Comparison of ENCODE assay signal across 8 cellular contexts in genomic region chr3:84547971-84548970, GRCh38.
DNase-seq lines count a peak whose midpoint lies in the region; TF ChIP-seq lines count a peak whose summit lies in the region.

No MANE protein-coding gene starts in this region.

- H3K9me3 ChIP-seq in HAP-1, result no peaks in the 10 kb centered on the region

- no peaks in the 10 kb centered on the region for H3K27me3 Mint-ChIP-seq in activated CD4-positive, alpha-beta T cell treated with anti-CD3 and anti-CD28 coated beads, Interleukin-2, amount 10 ng/mL, durations not matched to agents 7 days and 5 days

- no peaks in the 10 kb centered on the region; the same call in 1 of the 2 replicates for H3K4me1 ChIP-seq in HAP-1

- in situ Hi-C loops in GM13977 (cut with MboI; ENCODE audit: low pct_unique_long_range_greater_than_20kb, low sequenced_read_pairs, unreplicated experiment), result no loop called here
- in situ Hi-C loops in HAP-1 (cut with MboI; ENCODE audit: low sequenced_read_pairs), result no loop called here

- no peaks in the 10 kb centered on the region for H3K36me3 ChIP-seq in HAP-1 (replicated peaks)

- H3K4me3 Mint-ChIP-seq in activated CD4-positive, alpha-beta T cell treated with anti-CD3 and anti-CD28 coated beads, Interleukin-2, amount 10 ng/mL, durations not matched to agents 7 days and 5 days, result no peak overlapping the region

- CTCF ChIA-PET in activated CD4-positive, alpha-beta T cell treated with anti-CD3 and anti-CD28 coated beads, Interleukin-2, amount 10 ng/mL, durations not matched to agents 7 days and 5 days (lab: Charles Lee), result no interaction called here

- no peaks in the 10 kb centered on the region for H3K4me1 Mint-ChIP-seq in activated CD4-positive, alpha-beta T cell treated with anti-CD3 and anti-CD28 coated beads, Interleukin-2, amount 10 ng/mL, durations not matched to agents 7 days and 5 days

- peak; percentile 62 for TF ChIP-seq CTCF in GM13977 (IDR thresholded peaks at IDR 0.05; ENCODE audit: extremely low read depth, insufficient read depth, missing control alignments)

- DNase-seq in GM13977 (ENCODE audit: low spot score) (peak; percentile 33), HAP-1 (ENCODE audit: low spot score in 2 of 2) (peak; percentile 50 to 77), KG1 (lab: John Stamatoyannopoulos, UW) (peak; percentile 10), SW480 (ENCODE audit: low spot score) (peak; percentile 51), hippocampal formation (lab: John Stamatoyannopoulos, UW) (peak; percentile 11 to 20), stromal cell of bone marrow (ENCODE audit: low read depth) (peak; percentile 1), NCI-H2196 (lab: John Stamatoyannopoulos, UW; ENCODE audit: unreplicated experiment) (no peak)
- no peak for DNase-seq in activated CD4-positive, alpha-beta T cell treated with anti-CD3 and anti-CD28 coated beads, Interleukin-2, amount 10 ng/mL, durations not matched to agents 7 days and 5 days

- POLR2A ChIA-PET in activated CD4-positive, alpha-beta T cell treated with anti-CD3 and anti-CD28 coated beads, Interleukin-2, amount 10 ng/mL, durations not matched to agents 7 days and 5 days (lab: Charles Lee), result no interaction called here

- H3K27me3 ChIP-seq in HAP-1 (ENCODE audit: low read depth), result no peaks in the 10 kb centered on the region

- no peaks in the 10 kb centered on the region for H3K36me3 Mint-ChIP-seq in activated CD4-positive, alpha-beta T cell treated with anti-CD3 and anti-CD28 coated beads, Interleukin-2, amount 10 ng/mL, durations not matched to agents 7 days and 5 days (ENCODE audit: low read depth)

- H3K27ac Mint-ChIP-seq in activated CD4-positive, alpha-beta T cell treated with anti-CD3 and anti-CD28 coated beads, Interleukin-2, amount 10 ng/mL, durations not matched to agents 7 days and 5 days, result no peak overlapping the region

- no peak overlapping the region for H3K4me3 ChIP-seq in HAP-1

- no peaks in the 10 kb centered on the region for H3K9me3 Mint-ChIP-seq in activated CD4-positive, alpha-beta T cell treated with anti-CD3 and anti-CD28 coated beads, Interleukin-2, amount 10 ng/mL, durations not matched to agents 7 days and 5 days

Comparison
In these comparisons a context has a peak if more than half of its experiments do, and no peak if none do; other contexts are left out.
1. DNase-seq: peak in GM13977 (single experiment), HAP-1 (2 of 2), KG1 (single experiment), SW480 (single experiment), hippocampal formation (2 of 2) and stromal cell of bone marrow (single experiment); none in NCI-H2196 (single experiment) and activated CD4-positive, alpha-beta T cell treated with anti-CD3 and anti-CD28 coated beads, Interleukin-2, amount 10 ng/mL, durations not matched to agents 7 days and 5 days (single experiment).